8 cellular contexts compared by ENCODE assay signal in genomic region chr18:2847341-2848144, GRCh38. TPM values are rescaled to one million over a fixed set of nuclear protein-coding genes. Genes with fewer than 3 reads are reported as not detected.
A peak's percentile ranks its signal among the peaks of the same experiment; 100 is the strongest.
DNase-seq lines count a peak whose midpoint lies in the region; ATAC-seq, FAIRE-seq and TF ChIP-seq lines count a peak whose summit lies in the region.

No MANE protein-coding gene starts in this region.

- H4K20me1 ChIP-seq in IMR-90 (ENCODE audit: insufficient read depth, low read length) = no peaks in the 10 kb centered on the region
- H4K20me1 ChIP-seq in GM12878 (ENCODE audit: control insufficient read depth, insufficient read depth) = no peaks in the 10 kb centered on the region

- BruUV-seq in IMR-90 (replicated peaks; lab: Mats Ljungman, UMichigan) (no TSS peak), GM12878 (replicated peaks; lab: Mats Ljungman, UMichigan) (no TSS peak)

- dilution Hi-C loops in IMR-90 (cut with HindIII; ENCODE audit: low sequenced_read_pairs, unreplicated experiment) = no loop called here

- in situ Hi-C loops in IMR-90 (cut with MboI; ENCODE audit: low sequenced_read_pairs) = no loop called here
- in situ Hi-C loops in GM12878 (cut with MboI) = no loop called here

- POLR2A ChIA-PET in IMR-90 (lab: Charles Lee; ENCODE audit: unreplicated experiment) (no interaction called here), GM12878 (lab: Charles Lee) (interaction anchor here (0.6 to 0.7 kb wide), 2 partner anchors 17 to 380 kb away, joined by 3 to 4 read pairs; no protein-coding TSS in a partner anchor)

- H3K4me1 ChIP-seq in IMR-90 (ENCODE audit: control insufficient read depth, insufficient read depth, low read length) (peaks cover 2% of the 10 kb centered on the region; the same call in 1 of the 2 replicates), GM12878 (ENCODE audit: control insufficient read depth, insufficient read depth, low read length) (no peaks in the 10 kb centered on the region)

- CTCF ChIA-PET in IMR-90 (lab: Yijun Ruan, JAX) (no interaction called here), GM12878 (lab: Yijun Ruan, JAX) (interaction anchor here (1.2 kb wide), 1 partner anchor 25 kb away, joined by 3 read pairs; no protein-coding TSS in a partner anchor)

- intact Hi-C loops in IMR-90 (cut with micrococcal nuclease) = no loop called here
- intact Hi-C loops in GM12878 (cut with micrococcal nuclease; ENCODE audit: unreplicated experiment) = no loop called here

- H3K56ac ChIP-seq in IMR-90 (ENCODE audit: extremely low read depth, insufficient read depth, low read length) = no peak overlapping the region

- no peak overlapping the region for H3K4ac ChIP-seq in IMR-90 (ENCODE audit: low read depth, low read length)

- H3K14ac ChIP-seq in IMR-90 (replicated peaks; ENCODE audit: low read depth, low read length) = no peak overlapping the region

- H2BK20ac ChIP-seq in IMR-90 (ENCODE audit: low read depth, low read length) = no peak overlapping the region

- RAD21 ChIA-PET in GM12878 (lab: Charles Lee; ENCODE audit: unreplicated experiment) = no interaction called here

- H2BK5ac ChIP-seq in IMR-90 (ENCODE audit: low read depth, low read length, poor library complexity, severe bottlenecking) = no peak overlapping the region

- H2AK9ac ChIP-seq in IMR-90 (replicated peaks; ENCODE audit: low read depth, low read length, poor library complexity) = peak overlapping the region; percentile 66

- no peak for TF ChIP-seq POLR2A in IMR-90 (IDR thresholded peaks at IDR 0.05; ENCODE audit: low read depth, low read length)
- TF ChIP-seq POLR2A in GM12878 (IDR thresholded peaks at IDR 0.05; ENCODE audit: low read depth, low read length) = no peak

- FAIRE-seq in GM12878 (lab: Jason Lieb, UNC) = no peak

- no peaks in the 10 kb centered on the region for H3K9me1 ChIP-seq in IMR-90 (ENCODE audit: insufficient read depth, low read length)

- H4K8ac ChIP-seq in IMR-90 (ENCODE audit: low read depth in 2 of 2, low read length in 2 of 2) = no peak overlapping the region

- H2AFZ ChIP-seq in IMR-90 (replicated peaks; ENCODE audit: low read length, poor library complexity) (peak overlapping the region; percentile 14), GM12878 (ENCODE audit: control insufficient read depth, low read depth, low read length) (no peak overlapping the region)

- DNase-seq in IMR-90 (no peak), GM12878 (ENCODE audit: low read depth, low spot score) (no peak), kidney epithelial cell (ENCODE audit: low read depth) (no peak), NCI-H446 treated with DMSO at 0.1 percent for 48 hours (lab: John Stamatoyannopoulos, UW) (no peak), NCI-H1436 (lab: John Stamatoyannopoulos, UW) (no peak)
- DNase-seq in stimulated activated CD4-positive, alpha-beta T cell treated with anti-CD3 and anti-CD28 coated beads, TNF-alpha, amount 100 ng/mL, for 4 hours (ENCODE audit: low read depth in 3 of 3) = peak in 2 of 3 experiments; percentile 11 to 22

- TF ChIP-seq RAD21 in IMR-90 (IDR thresholded peaks at IDR 0.05; ENCODE audit: low read length) (no peak), GM12878 (IDR thresholded peaks at IDR 0.05; ENCODE audit: insufficient read depth, low read depth, low read length) (no peak)

- no peak overlapping the region for H3K27ac ChIP-seq in IMR-90 (ENCODE audit: insufficient read depth, low read length)
- no peak overlapping the region for H3K27ac ChIP-seq in GM12878 (ENCODE audit: control insufficient read depth, insufficient read depth)

- 1% methylated on average over 21 of the region's 71 CpGs; no CpG with 5 or more reads in 1 of the 2 experiments for WGBS in IMR-90 (ENCODE audit: extremely low coverage in 2 of 2, insufficient read length in 1 of 2), 2 experiments
- WGBS in GM12878 (ENCODE audit: insufficient coverage, insufficient replicate concordance, low lambda C conversion rate, missing lambda C conversion rate) = 1% methylated on average over 51 of the region's 71 CpGs

- H2BK120ac ChIP-seq in IMR-90 (ENCODE audit: low read depth, low read length) = no peak overlapping the region

- H3K9ac ChIP-seq in IMR-90 (ENCODE audit: low read depth, low read length) (no peak overlapping the region), GM12878 (ENCODE audit: control insufficient read depth, insufficient read depth, low read length) (no peak overlapping the region)

- no peak overlapping the region for H4K91ac ChIP-seq in IMR-90 (ENCODE audit: insufficient read depth, low read depth, low read length)

- H3K18ac ChIP-seq in IMR-90 (ENCODE audit: low read depth, low read length) = no peak overlapping the region

- SMC1A ChIA-PET in GM12878 (lab: Charles Lee; ENCODE audit: uncharacterized antibody, unreplicated experiment) = interaction anchor here (0.6 kb wide), 1 partner anchor 146 kb away, joined by 3 read pairs; no protein-coding TSS in a partner anchor

- H3K4me3 ChIP-seq in IMR-90 (ENCODE audit: insufficient read depth, low read depth, low read length) = peak overlapping the region; percentile 27; the same call in 1 of the 2 replicates
- H3K4me3 ChIP-seq in GM12878 = peak overlapping the region; percentile 59
- H3K4me3 ChIP-seq in kidney epithelial cell (ENCODE audit: low read depth, low read length) = peak overlapping the region; percentile 28

- no peak overlapping the region for H4K5ac ChIP-seq in IMR-90 (ENCODE audit: low read depth, low read length)

- no peaks in the 10 kb centered on the region for H3K79me2 ChIP-seq in GM12878 (ENCODE audit: control insufficient read depth, insufficient read depth, low read length)

- H3K36me3 ChIP-seq in IMR-90 (ENCODE audit: control insufficient read depth, insufficient read depth, low read length) (no peaks in the 10 kb centered on the region), GM12878 (ENCODE audit: control insufficient read depth in 2 of 2, insufficient read depth in 2 of 2, low read length in 1 of 2) (no peaks in the 10 kb centered on the region), kidney epithelial cell (ENCODE audit: control insufficient read depth, insufficient read depth, low read length) (no peaks in the 10 kb centered on the region)

- H3K4me2 ChIP-seq in IMR-90 (ENCODE audit: low read depth, low read length) (peak overlapping the region; percentile 81; the same call in 1 of the 2 replicates), GM12878 (ENCODE audit: control insufficient read depth, insufficient read depth) (peak overlapping the region; percentile 81)

- no peak for TF ChIP-seq EP300 in GM12878 (IDR thresholded peaks at IDR 0.05; ENCODE audit: borderline replicate concordance in 1 of 2, control insufficient read depth in 1 of 2, low read depth in 2 of 2, low read length in 2 of 2)

- peak; percentile 32 for ATAC-seq in GM19043 (IDR thresholded peaks at IDR 0.05; ENCODE audit: low read depth, unreplicated experiment)
- peak; percentile 50 for ATAC-seq in IMR-90 (ENCODE audit: low read depth)
- ATAC-seq in GM12878 = peak; percentile 64
- ATAC-seq in GM18520 (IDR thresholded peaks at IDR 0.05; ENCODE audit: unreplicated experiment) = no peak

- TF ChIP-seq CTCF in IMR-90 (conservative IDR thresholded peaks at IDR 0.05; ENCODE audit: low read depth, low read length) = no peak
- no peak for TF ChIP-seq CTCF in GM12878 (IDR thresholded peaks at IDR 0.05 in 2 of 3, conservative IDR thresholded peaks at IDR 0.05 in 1 of 3; ENCODE audit: control insufficient read depth in 2 of 3, extremely low read depth in 1 of 3, insufficient read depth in 1 of 3, low read depth in 3 of 3, low read length in 3 of 3)
- no peak for TF ChIP-seq CTCF in kidney epithelial cell (IDR thresholded peaks at IDR 0.05; ENCODE audit: insufficient read depth, low read length, poor library complexity, severe bottlenecking)

- no peak overlapping the region for H2BK15ac ChIP-seq in IMR-90 (ENCODE audit: low read depth, low read length)

- no peak overlapping the region for H2AK5ac ChIP-seq in IMR-90 (ENCODE audit: low read depth, low read length)

- no peak overlapping the region for H3K23ac ChIP-seq in IMR-90 (ENCODE audit: low read depth, low read length)

- H3K79me1 ChIP-seq in IMR-90 (ENCODE audit: low read depth in 1 of 2, low read length in 2 of 2) = no peaks in the 10 kb centered on the region

- H3K9me3 ChIP-seq in IMR-90 (ENCODE audit: control insufficient read depth, insufficient read depth, low read length) (no peaks in the 10 kb centered on the region; the same call in 1 of the 2 replicates), GM12878 (replicated peaks; ENCODE audit: control insufficient read depth, insufficient read depth, low read length) (no peaks in the 10 kb centered on the region)

- H3K27me3 ChIP-seq in IMR-90 (ENCODE audit: control insufficient read depth, insufficient read depth, low read length) (peaks cover 76% of the 10 kb centered on the region), GM12878 (replicated peaks in 1 of 2; ENCODE audit: control insufficient read depth in 2 of 2, insufficient read depth in 2 of 2, low read length in 1 of 2) (peaks cover 4 to 14% of the 10 kb centered on the region in 2 experiments), kidney epithelial cell (ENCODE audit: control insufficient read depth, insufficient read depth, low read length) (peaks cover 27% of the 10 kb centered on the region)

TF ChIP-seq in GM12878, 131 proteins besides CTCF, POLR2A, EP300 and RAD21 (continues in another document):
- TF ChIP-seq SMARCA5 (IDR thresholded peaks at IDR 0.05) (no peak), SIX5 (IDR thresholded peaks at IDR 0.05; ENCODE audit: low read depth, low read length, severe bottlenecking) (no peak)

RNA-seq across cellular contexts. Expression of gene EMILIN2, which starts 0.7 kb away (rescaled TPM):
- under 0.01 TPM in 2 replicates for total RNA-seq in IMR-90 (2012; rRNA removed)
- polyA plus RNA-seq in IMR-90 (2012; rRNA removed) = 0.14 and 0.34 TPM in 2 replicates
- polyA plus RNA-seq in IMR-90 (2012; cell fraction: cytosol; rRNA removed) = 0.24 and 0.29 TPM in 2 replicates
- 0.73 and 0.91 TPM in 2 replicates for polyA plus RNA-seq in IMR-90 (2012; cell fraction: nucleus; rRNA removed; ENCODE audit: low replicate concordance)
- total RNA-seq in GM12878 (2013; cell fraction: nucleolus; rRNA removed) = 16.5 and 19.3 TPM in 2 replicates
- 16.0 and 16.7 TPM in 2 replicates for total RNA-seq in GM12878 (2014; rRNA removed)
- 6.1 and 6.5 TPM in 2 replicates for total RNA-seq in GM12878 (2014; rRNA removed; fragmentation: Illumina TruSeq; extraction: Trizol)
- 18.4 and 20.3 TPM in 2 replicates for total RNA-seq in GM12878 (2021)
- 3.9 TPM for polyA plus RNA-seq in GM12878 (2011; ENCODE audit: low read depth)
- 2.9 and 3.5 TPM in 2 replicates for polyA plus RNA-seq in GM12878 (2011; rRNA removed)
- 4.9 and 6.7 TPM in 2 replicates for polyA plus RNA-seq in GM12878 (2011; cell fraction: cytosol; rRNA removed)
- polyA plus RNA-seq in GM12878 (2011; cell fraction: nucleus; rRNA removed) = 10.9 and 11.4 TPM in 2 replicates
- polyA plus RNA-seq in GM12878 (2012) = 6.8 and 7.0 TPM in 2 replicates
- 2.1 and 5.8 TPM in 2 replicates for polyA plus RNA-seq in GM12878 (2014; fragmentation: Illumina TruSeq; extraction: Trizol)
- polyA plus RNA-seq in GM12878 (2014; fragmentation: Nextera tagmentation; extraction: Ambion mirVana) = 1 to 10 TPM in 1 of 2 experiments, under 1 TPM in 1; 0.58 to 1.1 TPM
- 18.2 and 20.4 TPM in 2 replicates for polyA plus RNA-seq in GM12878 (2014; rRNA removed)
- polyA plus RNA-seq in GM12878 (2016; fragmentation: Nextera tagmentation; extraction: Ambion mirVana) = 1 to 10 TPM; 4.0 to 6.0 TPM
- polyA minus RNA-seq in GM12878 (2011; rRNA and poly(A)+ RNA removed) = 0.95 and 2.1 TPM in 2 replicates
- polyA minus RNA-seq in GM12878 (2011; cell fraction: cytosol; rRNA and poly(A)+ RNA removed) = 1.8 and 2.0 TPM in 2 replicates
- 5.3 and 7.3 TPM in 2 replicates for polyA minus RNA-seq in GM12878 (2011; cell fraction: nucleus; rRNA and poly(A)+ RNA removed)
- 27.0 and 41.6 TPM in 2 replicates for total RNA-seq in kidney epithelial cell

Comparison
In these comparisons a context has a peak if more than half of its experiments do, and no peak if none do; other contexts are left out.
1. DNase-seq: peak in stimulated activated CD4-positive, alpha-beta T cell treated with anti-CD3 and anti-CD28 coated beads, TNF-alpha, amount 100 ng/mL, for 4 hours (2 of 3); none in IMR-90 (single experiment), GM12878 (single experiment), kidney epithelial cell (single experiment), NCI-H446 treated with DMSO at 0.1 percent for 48 hours (single experiment) and NCI-H1436 (single experiment).
2. Peak in every context shown above with its lines, with median percentiles within 50 percentile points of each other: H3K4me3 ChIP-seq.